In the genomic region with DNA sequence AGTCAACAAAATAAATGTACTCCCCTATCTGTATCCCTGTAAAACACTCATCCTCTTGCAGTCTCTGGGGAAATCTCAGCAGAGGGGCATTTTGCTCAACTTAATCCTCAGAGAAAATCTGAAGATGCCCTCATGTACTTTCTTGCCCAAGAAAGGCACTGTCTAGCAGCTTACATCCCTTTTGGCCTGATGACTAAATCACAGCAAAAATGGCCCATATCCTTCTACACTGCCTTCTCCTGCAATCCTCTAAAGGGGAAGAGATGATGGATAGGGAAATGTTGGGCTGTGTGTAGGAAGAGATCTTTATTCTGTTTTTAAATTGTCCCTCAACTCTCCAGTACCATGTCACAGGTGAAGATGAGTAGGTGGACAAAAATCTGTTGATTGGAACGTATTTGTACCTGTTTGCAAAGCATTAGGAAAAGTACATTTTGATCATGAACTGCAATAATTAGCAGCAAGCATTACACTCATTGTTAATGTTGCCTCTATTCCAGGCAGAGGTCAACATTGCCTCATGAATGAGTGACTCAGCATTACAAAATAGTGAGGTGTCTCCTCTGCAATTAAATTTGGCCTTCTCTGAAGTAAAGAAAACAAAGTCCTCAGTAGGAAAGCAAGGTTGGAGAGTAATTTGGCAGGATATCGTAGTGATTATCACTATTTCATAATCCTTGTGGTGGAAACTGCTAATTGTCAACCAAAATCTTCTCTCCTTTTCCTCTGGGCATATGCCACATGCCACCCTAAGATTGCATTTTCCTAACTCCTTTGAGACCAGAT, we compare ENCODE assay signal across 14 cellular contexts.
DNase-seq lines count a peak whose midpoint lies in the region; ATAC-seq, FAIRE-seq and TF ChIP-seq lines count a peak whose summit lies in the region.
"Had no signal": no experiment of that assay in that cellular context is flagged by ENCODE, and none has a peak within 500 bp of the region (broad histone marks: within the 10 kb centered on the region; RNA-seq: fewer than 3 reads in every experiment).

No MANE protein-coding gene starts in this region.

- no peak for TF ChIP-seq POLR2A in H1 (IDR thresholded peaks at IDR 0.05; ENCODE audit: control extremely low read depth in 1 of 2, low read depth in 2 of 2, low read length in 2 of 2)

- in situ Hi-C loops in HAP-1 (cut with MboI; ENCODE audit: low sequenced_read_pairs): no loop called here

- H2BK120ac ChIP-seq in H1 (replicated peaks; ENCODE audit: low read depth, low read length): no peak overlapping the region

- no peaks in the 10 kb centered on the region for H3K23me2 ChIP-seq in H1 (ENCODE audit: low read depth, low read length)

- no peaks in the 10 kb centered on the region for H3K79me2 ChIP-seq in H1 (ENCODE audit: control insufficient read depth in 1 of 2, insufficient read depth in 2 of 2, low read length in 2 of 2)

- TF ChIP-seq EP300 in H1 (IDR thresholded peaks at IDR 0.05; ENCODE audit: borderline replicate concordance in 1 of 2, low read depth in 2 of 2, low read length in 2 of 2): no peak

- H3K56ac ChIP-seq in H1 (replicated peaks; ENCODE audit: insufficient read length, low read depth, low read length): no peak overlapping the region

- peak; percentile 93 for ATAC-seq in omental fat pad (ENCODE audit: low FRiP score)
- ATAC-seq in HG03565 (IDR thresholded peaks at IDR 0.05; ENCODE audit: unreplicated experiment): no peak
- ATAC-seq: CD8-positive, alpha-beta T cell; natural killer cell had no signal

- no peak for TF ChIP-seq CTCF in H1 (IDR thresholded peaks at IDR 0.05; ENCODE audit: control extremely low read depth in 1 of 3, insufficient read depth in 1 of 3, low read depth in 1 of 3, low read length in 3 of 3)
- TF ChIP-seq CTCF in omental fat pad (IDR thresholded peaks at IDR 0.05): no peak

- peak; percentile 6 for DNase-seq in EL
- peak; percentile 60 for DNase-seq in NCI-H226
- DNase-seq in H1 (ENCODE audit: low read depth in 1 of 2, low spot score in 2 of 2): no peak
- DNase-seq in omental fat pad (ENCODE audit: low spot score): no peak
- no peak for DNase-seq in RPMI8226
- DNase-seq in HAP-1 (ENCODE audit: low spot score in 2 of 2): no peak
- DNase-seq: CD8-positive, alpha-beta T cell; colonic mucosa; MM.1S; natural killer cell; NCI-H2227 treated with DMSO at 0.1 percent for 48 hours; SHP77 had no signal

- WGBS in H1 (ENCODE audit: extremely low coverage in 1 of 2, insufficient coverage in 1 of 2, insufficient read length in 1 of 2, insufficient replicate concordance in 2 of 2, low coverage in 1 of 2, low lambda C conversion rate in 2 of 2, missing lambda C conversion rate in 1 of 2), 2 experiments: 91% methylated on average over 2 of the region's 2 CpGs; no CpG with 5 or more reads in 1 of the 2 experiments

- CTCF ChIA-PET in H1 (lab: Charles Lee; ENCODE audit: partially characterized antibody): no interaction called here

- H3K9me3 ChIP-seq in H1 (ENCODE audit: insufficient read depth in 2 of 2, low read depth in 1 of 2, low read length in 1 of 2) (no peaks in the 10 kb centered on the region), HAP-1 (no peaks in the 10 kb centered on the region)
- H3K9me3 ChIP-seq: colonic mucosa had no signal

- no peak overlapping the region for H2BK12ac ChIP-seq in H1 (ENCODE audit: low read depth, low read length)

- H2AFZ ChIP-seq in H1 (ENCODE audit: low read length): peak overlapping the region; percentile 1; the same call in 1 of the 2 replicates

- no peak overlapping the region for H2AK5ac ChIP-seq in H1 (ENCODE audit: low read depth, low read length)

- H3K4me1 ChIP-seq in H1 (replicated peaks in 1 of 4; ENCODE audit: control insufficient read depth in 3 of 4, insufficient read depth in 4 of 4, low read length in 3 of 4) (no peaks in the 10 kb centered on the region), HAP-1 (no peaks in the 10 kb centered on the region)
- H3K4me1 ChIP-seq: colonic mucosa had no signal

- H3K14ac ChIP-seq in H1 (ENCODE audit: insufficient read length): no peak overlapping the region

- H2BK5ac ChIP-seq in H1 (ENCODE audit: low read depth, low read length): no peak overlapping the region

- H4K5ac ChIP-seq in H1 (ENCODE audit: insufficient read length, low read depth, low read length): no peak overlapping the region

- H4K8ac ChIP-seq in H1 (ENCODE audit: extremely low read depth, insufficient read depth, low read length): no peak overlapping the region

- H3K4me3 ChIP-seq in H1 (ENCODE audit: extremely low read depth in 1 of 4, insufficient read depth in 2 of 4, low read depth in 3 of 4, low read length in 4 of 4) (no peak overlapping the region), HAP-1 (no peak overlapping the region)
- H3K4me3 ChIP-seq: colonic mucosa had no signal

- H4K91ac ChIP-seq in H1 (replicated peaks; ENCODE audit: insufficient read length, low read length): no peak overlapping the region

- H2BK15ac ChIP-seq in H1 (ENCODE audit: low read length): no peak overlapping the region

- POLR2A ChIA-PET in H1 (lab: Charles Lee; ENCODE audit: partially characterized antibody): no interaction called here

- H3K4ac ChIP-seq in H1 (replicated peaks; ENCODE audit: insufficient read length, low read depth, low read length): no peak overlapping the region

- no peaks in the 10 kb centered on the region for H4K20me1 ChIP-seq in H1 (replicated peaks in 1 of 2; ENCODE audit: control insufficient read depth in 1 of 2, insufficient read depth in 2 of 2, low read length in 2 of 2)

- no peaks in the 10 kb centered on the region for H3K36me3 ChIP-seq in H1 (ENCODE audit: control insufficient read depth in 2 of 4, insufficient read depth in 4 of 4, low read length in 3 of 4)
- no peaks in the 10 kb centered on the region for H3K36me3 ChIP-seq in HAP-1 (replicated peaks)
- H3K36me3 ChIP-seq: colonic mucosa had no signal

- no peak overlapping the region for H3K23ac ChIP-seq in H1 (ENCODE audit: insufficient read length)

- no peaks in the 10 kb centered on the region for H3K27me3 ChIP-seq in H1 (replicated peaks in 1 of 4; ENCODE audit: control insufficient read depth in 3 of 4, extremely low read depth in 1 of 4, insufficient read depth in 3 of 4, low read length in 3 of 4)
- 0 out of 2 replicates have a peak, but pooled peaks cover 3% of the 10 kb centered on the region for H3K27me3 ChIP-seq in HAP-1 (ENCODE audit: low read depth)
- H3K27me3 ChIP-seq: colonic mucosa had no signal

- no peak overlapping the region for H2BK20ac ChIP-seq in H1 (ENCODE audit: low read length)

- H3K9ac ChIP-seq in H1 (replicated peaks in 1 of 4; ENCODE audit: extremely low read depth in 1 of 4, low read depth in 3 of 4, low read length in 3 of 4): no peak overlapping the region

- no peak overlapping the region for H3K27ac ChIP-seq in H1 (ENCODE audit: low read depth, low read length)
- H3K27ac ChIP-seq: colonic mucosa had no signal

- no peaks in the 10 kb centered on the region for H3K79me1 ChIP-seq in H1 (ENCODE audit: low read depth, low read length)

- H3K4me2 ChIP-seq in H1 (ENCODE audit: insufficient read depth in 1 of 2, low read depth in 2 of 2, low read length in 2 of 2): no peak overlapping the region

- H3K18ac ChIP-seq in H1 (ENCODE audit: extremely low read depth, low read length): no peak overlapping the region

- no peak for TF ChIP-seq RAD21 in H1 (IDR thresholded peaks at IDR 0.05 in 1 of 2, conservative IDR thresholded peaks at IDR 0.05 in 1 of 2; ENCODE audit: low read depth in 2 of 2, low read length in 2 of 2)

- FAIRE-seq in H1 (lab: Jason Lieb, UNC): no peak
- FAIRE-seq: TTC549 had no signal

TF ChIP-seq in H1, 55 proteins besides CTCF, POLR2A, EP300 and RAD21:
- TF ChIP-seq KDM4A (IDR thresholded peaks at IDR 0.05; ENCODE audit: low read depth, low read length, severe bottlenecking) (no peak), MAFK (IDR thresholded peaks at IDR 0.05; ENCODE audit: low read depth, low read length) (no peak), SIRT6 (IDR thresholded peaks at IDR 0.05; ENCODE audit: low read length) (no peak), CREB1 (IDR thresholded peaks at IDR 0.05) (no peak), POU5F1 (IDR thresholded peaks at IDR 0.05; ENCODE audit: low read depth, low read length) (no peak), CHD1 (IDR thresholded peaks at IDR 0.05; ENCODE audit: low read depth, low read length) (no peak), SUZ12 (IDR thresholded peaks at IDR 0.05; ENCODE audit: low read length) (no peak), EZH2 (IDR thresholded peaks at IDR 0.05; ENCODE audit: low read depth, low read length, severe bottlenecking) (no peak), YY1 (IDR thresholded peaks at IDR 0.05; ENCODE audit: low read depth, low read length) (no peak), TCF12 (IDR thresholded peaks at IDR 0.05; ENCODE audit: low read depth, low read length) (no peak), HDAC6 (IDR thresholded peaks at IDR 0.05; ENCODE audit: low read depth, low read length) (no peak), GABPA (IDR thresholded peaks at IDR 0.05; ENCODE audit: borderline replicate concordance, insufficient read depth, low read length) (no peak), TAF7 (optimal IDR thresholded peaks at IDR 0.05; ENCODE audit: borderline replicate concordance, low read depth, low read length) (no peak), TAF1 (IDR thresholded peaks at IDR 0.05; ENCODE audit: low read depth, low read length) (no peak), KDM5A (IDR thresholded peaks at IDR 0.05; ENCODE audit: low read length) (no peak), PHF8 (conservative IDR thresholded peaks at IDR 0.05; ENCODE audit: low read depth, low read length) (no peak)

Comparison
In these comparisons a context has a peak if more than half of its experiments do, and no peak if none do; other contexts are left out.
1. DNase-seq: peak in EL (single experiment) and NCI-H226 (single experiment); none in H1 (0 of 2), omental fat pad (single experiment), RPMI8226 (single experiment) and HAP-1 (0 of 2).